Comparison of ENCODE assay signal across 1 cellular context in the genomic region with DNA sequence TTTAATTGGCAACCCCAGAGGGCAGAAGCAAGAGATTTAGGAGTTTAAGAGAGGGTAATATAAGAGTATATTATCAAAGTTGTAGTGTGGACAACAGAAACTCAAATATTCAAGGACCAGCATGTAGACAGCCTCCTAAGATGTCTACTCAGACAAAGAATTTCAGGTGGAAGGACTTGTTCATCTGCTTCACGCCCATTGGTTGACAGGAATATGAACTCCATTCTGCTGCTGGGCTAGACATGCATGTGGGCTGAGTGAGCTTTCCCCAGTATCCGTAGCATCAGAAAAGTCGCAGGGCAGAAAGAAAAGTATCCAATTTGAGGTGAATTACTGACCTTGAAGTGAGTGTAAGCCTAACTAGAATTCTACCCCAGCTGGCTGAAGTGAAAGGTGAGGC.
TF ChIP-seq lines count a peak whose summit lies in the region.

No MANE protein-coding gene starts in this region.

TF ChIP-seq in IMR-90, 13 proteins besides CTCF, POLR2A, EP300 and RAD21:
- no peak for TF ChIP-seq FOS (IDR thresholded peaks at IDR 0.05; ENCODE audit: low read depth, low read length)
- no peak for TF ChIP-seq CHD1 (IDR thresholded peaks at IDR 0.05; ENCODE audit: low read depth, low read length)
- TF ChIP-seq NFE2L2 (IDR thresholded peaks at IDR 0.05; ENCODE audit: low read depth, low read length) = no peak
- TF ChIP-seq MAFK (IDR thresholded peaks at IDR 0.05; ENCODE audit: low read depth, low read length) = no peak
- no peak for TF ChIP-seq RCOR1 (IDR thresholded peaks at IDR 0.05; ENCODE audit: insufficient replicate concordance, low read length)
- no peak for TF ChIP-seq ELK1 (IDR thresholded peaks at IDR 0.05; ENCODE audit: borderline replicate concordance, low read depth, low read length)
